Comparison of ENCODE assay signal across 29 cellular contexts in the genomic region with DNA sequence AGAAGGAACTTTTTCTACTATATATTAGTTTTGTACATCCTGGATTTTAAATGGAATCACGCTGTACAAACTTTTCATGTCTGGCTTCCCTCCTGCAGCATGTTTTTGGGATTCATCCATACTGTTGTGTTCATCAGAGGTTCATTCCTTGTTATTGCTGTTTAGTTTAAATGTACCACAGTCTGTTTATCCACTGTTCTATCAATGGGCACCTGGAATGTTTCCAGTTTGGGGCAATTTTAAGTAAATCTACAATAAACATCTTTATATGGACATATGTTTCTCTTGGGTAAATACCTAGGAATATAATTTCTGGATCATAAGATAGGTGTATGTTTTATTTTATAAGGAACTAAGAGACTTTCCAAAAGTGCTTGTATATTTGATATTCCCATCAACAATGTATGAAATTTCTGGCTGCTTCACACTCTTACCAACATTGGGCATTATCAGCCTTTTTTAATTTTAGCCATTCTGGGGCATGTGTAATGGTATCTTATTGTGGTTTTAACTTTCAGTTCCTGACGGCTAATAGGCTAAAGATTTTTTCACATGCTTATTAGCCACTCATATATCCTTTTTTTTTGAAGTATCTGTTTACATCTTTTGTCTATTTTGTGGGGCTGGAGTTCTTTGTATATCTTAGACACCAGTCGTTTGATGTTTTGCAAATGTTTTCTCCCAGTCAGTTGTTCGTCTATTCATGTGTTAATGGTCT.
"Had no signal": no experiment of that assay in that cellular context is flagged by ENCODE, and none has a peak within 500 bp of the region (broad histone marks: within the 10 kb centered on the region; RNA-seq: fewer than 3 reads in every experiment).

No MANE protein-coding gene starts in this region.

- H3K36me3 ChIP-seq: adrenal gland had no signal

- H3K4me3 ChIP-seq: adrenal gland had no signal

- H3K27ac ChIP-seq: adrenal gland had no signal

- FAIRE-seq: bronchial epithelial cell had no signal

- ATAC-seq: activated naive CD4-positive, alpha-beta T cell treated with anti-CD3 and anti-CD28 coated beads, Interleukin-2, amount 50 U/mL, for 72 hours; activated T-cell treated with anti-CD3 and anti-CD28 coated beads, Interleukin-2, amount 50 U/mL, for 4 hours had no signal

- H3K27me3 ChIP-seq: adrenal gland had no signal

- DNase-seq: activated B cell treated with CpG ODN at 0.5 μM for 24 hours; activated CD4-positive, alpha-beta memory T cell treated with anti-CD3 and anti-CD28 coated beads for 36 hours; activated CD4-positive, alpha-beta T cell treated with anti-CD3 and anti-CD28 coated beads for 4 hours; activated CD4-positive, alpha-beta T cell treated with anti-CD3 and anti-CD28 coated beads, Interleukin-2, amount 50 U/mL, for 1 hour; activated CD4-positive, CD25-positive, alpha-beta regulatory T cell treated with anti-CD3 and anti-CD28 coated beads, Interleukin-2, amount 50 U/mL, for 72 hours; activated CD8-positive, alpha-beta memory T cell treated with anti-CD3 and anti-CD28 coated beads, Interleukin-2, amount 50 U/mL, for 4 hours; activated gamma-delta T cell treated with Interleukin-2 at 50 U/mL for 16 hours; activated naive CD4-positive, alpha-beta T cell treated with anti-CD3 and anti-CD28 coated beads for 36 hours; activated T-cell treated with anti-CD3 and anti-CD28 coated beads for 4 hours; activated T-cell treated with anti-CD3 and anti-CD28 coated beads, Interleukin-2, amount 50 U/mL, for 4 hours; adrenal gland; caudate nucleus; cerebellar nuclear complex; NCI-H1048; NCI-H1105 treated with DMSO at 0.1 percent for 48 hours; NCI-H1436; NCI-H1694 treated with DMSO at 0.1 percent for 48 hours; NCI-H2029 treated with DMSO at 0.1 percent for 48 hours; NCI-H2107; NCI-H345; NCI-H524 treated with DMSO at 0.1 percent for 48 hours; NK-92 treated with Interleukin-12 subunit alpha and Interleukin-12 subunit beta, amount 100 ng/mL, for 24 hours; Right ventricle myocardium superior; SW 1271; T-helper 1 cell; T-helper 2 cell; T-helper 9 cell had no signal

- H3K9me3 ChIP-seq: adrenal gland had no signal
